ENCODE assay signal across 26 cellular contexts in genomic region chr2:126446106-126446695, GRCh38.
A peak's percentile ranks its signal among the peaks of the same experiment; 100 is the strongest.
DNase-seq lines count a peak whose midpoint lies in the region; ATAC-seq, FAIRE-seq and TF ChIP-seq lines count a peak whose summit lies in the region.
"Had no signal": no experiment of that assay in that cellular context is flagged by ENCODE, and none has a peak within 500 bp of the region (broad histone marks: within the 10 kb centered on the region; RNA-seq: fewer than 3 reads in every experiment).

No MANE protein-coding gene starts in this region.

- H3K14ac ChIP-seq in neuronal stem cell (ENCODE audit: low read length), result no peak overlapping the region

- ATAC-seq in HepG2, result peak; percentile 25; the same call in 1 of the 3 replicates
- ATAC-seq in right lobe of liver, result no peak
- no peak; the same call in 2 of the 3 replicates for ATAC-seq in GM23338

- H4K91ac ChIP-seq in neuronal stem cell (ENCODE audit: low read depth, low read length, poor library complexity), result no peak overlapping the region

- in situ Hi-C loops in HepG2 (cut with HindIII; ENCODE audit: extremely low pct_ligation_motif_present, low pct_unique_long_range_greater_than_20kb), result no loop called here

- no peak overlapping the region for H3K23ac ChIP-seq in neuronal stem cell (ENCODE audit: low read depth, low read length, poor library complexity)

- peaks cover 4% of the 10 kb centered on the region for H3K27me3 Mint-ChIP-seq in GM23338 (ENCODE audit: insufficient read depth, low read depth, poor library complexity)
- H3K27me3 Mint-ChIP-seq: CD4-positive, alpha-beta T cell had no signal

- H3K4me1 ChIP-seq in HepG2 (ENCODE audit: insufficient read depth, low read length) (no peaks in the 10 kb centered on the region), right lobe of liver (peaks cover 0 to 11% (median 0%) of the 10 kb centered on the region in 4 donors), esophagus muscularis mucosa (no peaks in the 10 kb centered on the region), neuronal stem cell (ENCODE audit: control insufficient read depth in 2 of 2, insufficient read depth in 1 of 2, low read depth in 1 of 2, low read length in 2 of 2) (peaks cover 0 to 11% of the 10 kb centered on the region in 2 donors), GM23338 (ENCODE audit: insufficient read depth) (no peaks in the 10 kb centered on the region), left ventricle myocardium inferior (no peaks in the 10 kb centered on the region)
- H3K4me1 ChIP-seq: BE2C; BLaER1 treated with 17β-estradiol and CSF1 and Interleukin-3, amounts not matched to agents 10 nM and 100 nM had no signal

- no peak for FAIRE-seq in HepG2 (lab: Jason Lieb, UNC)
- FAIRE-seq: A204.1, D721Med, GM12891, GM18507 had no signal

- H3K4me1 Mint-ChIP-seq in GM23338, result no peaks in the 10 kb centered on the region
- H3K4me1 Mint-ChIP-seq: CD14-positive monocyte had no signal

- H3K27ac Mint-ChIP-seq in GM23338, result no peak overlapping the region
- H3K27ac Mint-ChIP-seq: CD14-positive monocyte; CD4-positive, alpha-beta T cell; CD8-positive, alpha-beta memory T cell; HFFc6 had no signal

- no peaks in the 10 kb centered on the region for H3K9me3 Mint-ChIP-seq in GM23338
- H3K9me3 Mint-ChIP-seq: CD4-positive, alpha-beta T cell had no signal

- CTCF ChIA-PET in HepG2 (lab: Yijun Ruan, JAX; ENCODE audit: low intra/inter-chr PET ratio, low total read pairs), result no interaction called here

- no peaks in the 10 kb centered on the region for H3F3A ChIP-seq in GM23338 (replicated peaks; ENCODE audit: low read depth)

- DNase-seq in HepG2 (ENCODE audit: low spot score) (no peak), right lobe of liver (no peak), esophagus muscularis mucosa (ENCODE audit: extremely low spot score) (peak; percentile 64), neuronal stem cell (ENCODE audit: low spot score) (peak; percentile 41), GM23338 (ENCODE audit: low spot score) (no peak), NCI-H1436 (lab: John Stamatoyannopoulos, UW) (no peak), left ventricle myocardium inferior (no peak), T-helper 1 cell (no peak)
- DNase-seq: AML-193; BE2C; CD4-positive, alpha-beta T cell; CD8-positive, alpha-beta memory T cell; DMS 273 treated with DMSO at 0.1 percent for 48 hours; DMS79; EL; GF-D8; GOT3; H7; HFFc6 had no signal

- H3K4me3 Mint-ChIP-seq in GM23338, result no peak overlapping the region
- H3K4me3 Mint-ChIP-seq: CD14-positive monocyte; CD4-positive, alpha-beta T cell; CD8-positive, alpha-beta memory T cell; HFFc6 had no signal

- H3K27ac ChIP-seq in HepG2 (ENCODE audit: extremely low read length, insufficient read depth, low read length) (no peak overlapping the region), right lobe of liver (no peak overlapping the region), esophagus muscularis mucosa (replicated peaks in 1 of 4) (no peak overlapping the region), neuronal stem cell (replicated peaks; ENCODE audit: low read length) (peak overlapping the region; percentile 3), GM23338 (ENCODE audit: low read depth) (no peak overlapping the region), left ventricle myocardium inferior (replicated peaks) (no peak overlapping the region)
- H3K27ac ChIP-seq: 22Rv1; BLaER1 treated with 17β-estradiol and CSF1 and Interleukin-3, amounts not matched to agents 10 nM and 100 nM had no signal

- H4K8ac ChIP-seq in neuronal stem cell (ENCODE audit: low read depth, low read length), result no peak overlapping the region

- intact Hi-C loops in HepG2 (cut with micrococcal nuclease; ENCODE audit: unreplicated experiment) (no loop called here), right lobe of liver (cut with DNase I) (no loop called here), esophagus muscularis mucosa (cut with DNase I) (no loop called here), left ventricle myocardium inferior (cut with micrococcal nuclease) (no loop called here)

- H3K4me2 ChIP-seq in HepG2 (ENCODE audit: low read depth, low read length) (no peak overlapping the region), neuronal stem cell (ENCODE audit: insufficient read depth, low read length, poor library complexity, severe bottlenecking) (no peak overlapping the region), GM23338 (no peak overlapping the region)
- H3K4me2 ChIP-seq: BLaER1 treated with 17β-estradiol and CSF1 and Interleukin-3, amounts not matched to agents 10 nM and 100 nM had no signal

- no TSS peak for BruUV-seq in HepG2 (replicated peaks; lab: Mats Ljungman, UMichigan)

- H3K4me3 ChIP-seq in HepG2 (replicated peaks in 1 of 3; ENCODE audit: insufficient read depth in 1 of 3, low read depth in 2 of 3, low read length in 3 of 3) (no peak overlapping the region), right lobe of liver (no peak overlapping the region), esophagus muscularis mucosa (no peak overlapping the region), neuronal stem cell (ENCODE audit: low read length in 2 of 2) (no peak overlapping the region), GM23338 (no peak overlapping the region), left ventricle myocardium inferior (no peak overlapping the region)
- H3K4me3 ChIP-seq: BLaER1 treated with 17β-estradiol and CSF1 and Interleukin-3, amounts not matched to agents 10 nM and 100 nM had no signal

- H2BK5ac ChIP-seq in neuronal stem cell (ENCODE audit: low read length), result no peak overlapping the region

- WGBS in HepG2 (ENCODE audit: low lambda C conversion rate), result 43% methylated on average over 3 of the region's 3 CpGs
- WGBS in right lobe of liver (ENCODE audit: insufficient coverage, low coverage, low lambda C conversion rate, missing lambda C conversion rate), result 80% methylated on average over 3 of the region's 3 CpGs
- 95% methylated on average over 3 of the region's 3 CpGs for WGBS in esophagus muscularis mucosa
- no CpG with 5 or more reads among the region's 3 CpGs for WGBS in neuronal stem cell (ENCODE audit: extremely low coverage in 2 of 2, insufficient read length in 2 of 2, insufficient replicate concordance in 1 of 2), 2 donors

- TF ChIP-seq POLR2A in HepG2 (IDR thresholded peaks at IDR 0.05; ENCODE audit: insufficient read depth in 1 of 2, low read depth in 2 of 2, low read length in 2 of 2) (no peak), right lobe of liver (IDR thresholded peaks at IDR 0.05) (no peak), esophagus muscularis mucosa (IDR thresholded peaks at IDR 0.05; ENCODE audit: low read depth) (no peak)

- H2BK15ac ChIP-seq in neuronal stem cell (ENCODE audit: low read length), result no peak overlapping the region

- H3K79me2 ChIP-seq in HepG2 (ENCODE audit: insufficient read depth, low read length), result no peaks in the 10 kb centered on the region
- no peaks in the 10 kb centered on the region for H3K79me2 ChIP-seq in GM23338 (replicated peaks; ENCODE audit: insufficient read depth)

- no peak overlapping the region for H2BK12ac ChIP-seq in neuronal stem cell (ENCODE audit: low read length)

- peaks cover 2% of the 10 kb centered on the region for H3K79me1 ChIP-seq in neuronal stem cell (ENCODE audit: low read depth, low read length)

- H3K9me3 ChIP-seq in HepG2 (ENCODE audit: low read length) (no peaks in the 10 kb centered on the region), right lobe of liver (no peaks in the 10 kb centered on the region), esophagus muscularis mucosa (no peaks in the 10 kb centered on the region), neuronal stem cell (replicated peaks in 1 of 2; ENCODE audit: control insufficient read depth in 2 of 2, insufficient read depth in 1 of 2, low read depth in 1 of 2, low read length in 2 of 2) (peaks cover 0 to 2% of the 10 kb centered on the region in 2 donors), left ventricle myocardium inferior (replicated peaks) (no peaks in the 10 kb centered on the region)
- H3K9me3 ChIP-seq: BE2C; BLaER1 treated with 17β-estradiol and CSF1 and Interleukin-3, amounts not matched to agents 10 nM and 100 nM had no signal

- TF ChIP-seq CTCF in HepG2 (CRISPR knock-in tag; IDR thresholded peaks at IDR 0.05), result no peak
- no peak for TF ChIP-seq CTCF in right lobe of liver (IDR thresholded peaks at IDR 0.05)
- TF ChIP-seq CTCF in esophagus muscularis mucosa (IDR thresholded peaks at IDR 0.05), result no peak
- TF ChIP-seq CTCF in GM23338 (conservative IDR thresholded peaks at IDR 0.05; ENCODE audit: low read depth in 2 of 2), result no peak
- TF ChIP-seq CTCF in left ventricle myocardium inferior (IDR thresholded peaks at IDR 0.05; ENCODE audit: borderline replicate concordance), result no peak

- TF ChIP-seq EP300 in HepG2 (IDR thresholded peaks at IDR 0.05; ENCODE audit: low read depth in 2 of 2, low read length in 2 of 2) (no peak), HepG2 (CRISPR knock-in tag; IDR thresholded peaks at IDR 0.05; ENCODE audit: borderline replicate concordance) (no peak), esophagus muscularis mucosa (IDR thresholded peaks at IDR 0.05) (no peak)

- no peaks in the 10 kb centered on the region for H3K36me3 Mint-ChIP-seq in GM23338 (ENCODE audit: low read depth)
- H3K36me3 Mint-ChIP-seq: CD14-positive monocyte; CD8-positive, alpha-beta memory T cell had no signal

- H3K36me3 ChIP-seq in HepG2 (replicated peaks in 1 of 2; ENCODE audit: control insufficient read depth in 1 of 2, insufficient read depth in 2 of 2, low read length in 2 of 2) (no peaks in the 10 kb centered on the region), right lobe of liver (no peaks in the 10 kb centered on the region), esophagus muscularis mucosa (no peaks in the 10 kb centered on the region), neuronal stem cell (replicated peaks in 1 of 2; ENCODE audit: control insufficient read depth in 2 of 2, insufficient read depth in 2 of 2, low read length in 2 of 2) (peaks cover 0 to 2% of the 10 kb centered on the region in 2 donors), GM23338 (ENCODE audit: insufficient read depth) (no peaks in the 10 kb centered on the region; the same call in 1 of the 2 replicates), left ventricle myocardium inferior (no peaks in the 10 kb centered on the region)
- H3K36me3 ChIP-seq: BE2C; BLaER1 treated with 17β-estradiol and CSF1 and Interleukin-3, amounts not matched to agents 10 nM and 100 nM had no signal

- H3K18ac ChIP-seq in neuronal stem cell (ENCODE audit: low read length), result no peak overlapping the region

- no peak for TF ChIP-seq RAD21 in HepG2 (CRISPR knock-in tag; IDR thresholded peaks at IDR 0.05)

- no peak overlapping the region for H2BK120ac ChIP-seq in neuronal stem cell (ENCODE audit: low read depth, low read length)

- H4K20me1 ChIP-seq in HepG2 (ENCODE audit: insufficient read depth, low read length) (no peaks in the 10 kb centered on the region), GM23338 (replicated peaks; ENCODE audit: insufficient read depth) (no peaks in the 10 kb centered on the region)
- H4K20me1 ChIP-seq: BLaER1 treated with 17β-estradiol and CSF1 and Interleukin-3, amounts not matched to agents 10 nM and 100 nM had no signal

- H2AK5ac ChIP-seq in neuronal stem cell (ENCODE audit: low read depth, low read length), result no peak overlapping the region

- POLR2A ChIA-PET in HepG2 (lab: Yijun Ruan, JAX), result no interaction called here

- H3K4ac ChIP-seq in neuronal stem cell (ENCODE audit: low read length), result no peak overlapping the region

- H3K9me2 ChIP-seq in GM23338 (ENCODE audit: insufficient read depth), result no peaks in the 10 kb centered on the region

- H3K9ac ChIP-seq in HepG2 (ENCODE audit: insufficient read depth, low read depth, low read length) (no peak overlapping the region), neuronal stem cell (ENCODE audit: low read depth, low read length, poor library complexity) (no peak overlapping the region)
- H3K9ac ChIP-seq: BLaER1 treated with 17β-estradiol and CSF1 and Interleukin-3, amounts not matched to agents 10 nM and 100 nM had no signal

- H3K27me3 ChIP-seq in HepG2 (ENCODE audit: control insufficient read depth in 1 of 2, insufficient read depth in 2 of 2, low read length in 2 of 2) (no peaks in the 10 kb centered on the region), right lobe of liver (no peaks in the 10 kb centered on the region), esophagus muscularis mucosa (no peaks in the 10 kb centered on the region), neuronal stem cell (ENCODE audit: control insufficient read depth in 3 of 3, insufficient read depth in 3 of 3, low read depth in 1 of 3, low read length in 3 of 3) (no peaks in the 10 kb centered on the region), GM23338 (ENCODE audit: insufficient read depth) (no peaks in the 10 kb centered on the region), left ventricle myocardium inferior (ENCODE audit: low read depth) (no peaks in the 10 kb centered on the region)
- H3K27me3 ChIP-seq: BE2C; BLaER1 treated with 17β-estradiol and CSF1 and Interleukin-3, amounts not matched to agents 10 nM and 100 nM had no signal

- no peak overlapping the region for H2AFZ ChIP-seq in HepG2 (ENCODE audit: low read length)
- no peak overlapping the region for H2AFZ ChIP-seq in neuronal stem cell (ENCODE audit: low read length)
- H2AFZ ChIP-seq in GM23338, result no peak overlapping the region

Comparison
In these comparisons a context has a peak if more than half of its experiments do, and no peak if none do; other contexts are left out.
1. DNase-seq: peak in esophagus muscularis mucosa (single experiment) and neuronal stem cell (single experiment); none in HepG2 (single experiment), right lobe of liver (0 of 3), GM23338 (single experiment), NCI-H1436 (single experiment), left ventricle myocardium inferior (single experiment) and T-helper 1 cell (0 of 5).